16 cellular contexts compared by ENCODE assay signal in genomic region chr11:120137187-120137610, GRCh38. TPM values are rescaled to one million over a fixed set of nuclear protein-coding genes. Genes with fewer than 3 reads are reported as not detected.
DNase-seq lines count a peak whose midpoint lies in the region; ATAC-seq and TF ChIP-seq lines count a peak whose summit lies in the region.
"Had no signal": no experiment of that assay in that cellular context is flagged by ENCODE, and none has a peak within 500 bp of the region (broad histone marks: within the 10 kb centered on the region; RNA-seq: fewer than 3 reads in every experiment).

No MANE protein-coding gene starts in this region.

- no peak overlapping the region for H2BK20ac ChIP-seq in H9 (ENCODE audit: low read depth, low read length, poor library complexity, severe bottlenecking)

- no peaks in the 10 kb centered on the region for H3K79me2 ChIP-seq in H9 (ENCODE audit: insufficient read depth, low read length)

- H3K23me2 ChIP-seq in H9 (ENCODE audit: insufficient read length, low read depth, low read length, poor library complexity, severe bottlenecking), result no peaks in the 10 kb centered on the region

- H4K8ac ChIP-seq in H9 (replicated peaks; ENCODE audit: insufficient read length, low read depth, low read length), result no peak overlapping the region

- no peak overlapping the region for H3K27ac Mint-ChIP-seq in H9
- no peak overlapping the region for H3K27ac Mint-ChIP-seq in activated CD4-positive, alpha-beta memory T cell treated with anti-CD3 and anti-CD28 coated beads, Interleukin-2, amount 10 ng/mL, durations not matched to agents 7 days and 5 days
- H3K27ac Mint-ChIP-seq: activated B cell treated with CpG ODN at 0.5 μM for 24 hours; stimulated activated naive CD8-positive, alpha-beta T cell treated with anti-CD3 and anti-CD28 coated beads, Interleukin-15, amount 100 ng/mL, for 72 hours; T-helper 1 cell treated with Interleukin-12 subunit alpha and Interleukin-12 subunit beta and Interleukin-4 antibody, amounts not matched to agents 30 μg/mL and 1 μg/mL, for 36 hours had no signal

- ATAC-seq in GM21367 (IDR thresholded peaks at IDR 0.05; ENCODE audit: unreplicated experiment), result no peak
- ATAC-seq: stimulated activated naive CD8-positive, alpha-beta T cell treated with anti-CD3 and anti-CD28 coated beads, Interleukin-15, amount 100 ng/mL, for 72 hours had no signal

- H2BK15ac ChIP-seq in H9 (ENCODE audit: low read depth, low read length), result no peak overlapping the region

- peaks cover 62% of the 10 kb centered on the region for H3K27me3 Mint-ChIP-seq in H9 (ENCODE audit: low read depth)
- peaks cover 6% of the 10 kb centered on the region for H3K27me3 Mint-ChIP-seq in activated CD4-positive, alpha-beta memory T cell treated with anti-CD3 and anti-CD28 coated beads, Interleukin-2, amount 10 ng/mL, durations not matched to agents 7 days and 5 days

- H3K4me1 ChIP-seq in H9 (ENCODE audit: insufficient read depth, low read length), result no peaks in the 10 kb centered on the region

- intact Hi-C loops in posterior vena cava (cut with DNase I), result no loop called here

- no peak overlapping the region for H3K4me2 ChIP-seq in H9 (ENCODE audit: insufficient read depth, insufficient read length, low read length)
- H3K4me2 ChIP-seq: KMS-11 had no signal

- H3K14ac ChIP-seq in H9 (ENCODE audit: insufficient read depth, low read length), result no peak overlapping the region

- no CpG with 5 or more reads among the region's 24 CpGs for WGBS in H9 (ENCODE audit: extremely low coverage, insufficient read length, low lambda C conversion rate)

- no peaks in the 10 kb centered on the region for H3K27me3 ChIP-seq in H9 (ENCODE audit: insufficient read depth, low read length)

- no peak overlapping the region for H3K4ac ChIP-seq in H9 (ENCODE audit: low read depth, low read length)

- H2BK5ac ChIP-seq in H9 (ENCODE audit: insufficient read length, low read length), result no peak overlapping the region

- H3K4me3 ChIP-seq in epithelial cell of esophagus (ENCODE audit: low read length), result peak overlapping the region; percentile 100

- no peak overlapping the region for H2AK5ac ChIP-seq in H9 (ENCODE audit: insufficient read length, low read length)

- H3K4me3 Mint-ChIP-seq in H9, result no peak overlapping the region
- no peak overlapping the region for H3K4me3 Mint-ChIP-seq in activated CD4-positive, alpha-beta memory T cell treated with anti-CD3 and anti-CD28 coated beads, Interleukin-2, amount 10 ng/mL, durations not matched to agents 7 days and 5 days
- H3K4me3 Mint-ChIP-seq: activated B cell treated with CpG ODN at 0.5 μM for 24 hours; stimulated activated naive CD8-positive, alpha-beta T cell treated with anti-CD3 and anti-CD28 coated beads, Interleukin-15, amount 100 ng/mL, for 72 hours; T-helper 1 cell treated with Interleukin-12 subunit alpha and Interleukin-12 subunit beta and Interleukin-4 antibody, amounts not matched to agents 30 μg/mL and 1 μg/mL, for 36 hours had no signal

- no peak overlapping the region for H4K5ac ChIP-seq in H9 (ENCODE audit: insufficient read length, low read depth, low read length)

- no peaks in the 10 kb centered on the region for H3K79me1 ChIP-seq in H9 (ENCODE audit: insufficient read depth, low read depth, low read length, poor library complexity, severe bottlenecking)

- H3K18ac ChIP-seq in H9 (ENCODE audit: insufficient read length, low read depth, low read length), result no peak overlapping the region

- H3K9me3 ChIP-seq in H9 (ENCODE audit: control insufficient read depth, low read depth, low read length), result no peaks in the 10 kb centered on the region

- DNase-seq in 8988T (peak; percentile 13), H9 (peak; percentile 23), epithelial cell of esophagus (ENCODE audit: low read depth) (no peak), posterior vena cava (ENCODE audit: low spot score) (peak; percentile 74), medulla oblongata (ENCODE audit: extremely low spot score) (no peak), AG08395 (ENCODE audit: low spot score) (no peak)
- DNase-seq in activated CD4-positive, alpha-beta memory T cell treated with anti-CD3 and anti-CD28 coated beads, Interleukin-2, amount 10 ng/mL, durations not matched to agents 7 days and 5 days, result no peak
- DNase-seq: activated B cell treated with CpG ODN at 0.5 μM for 24 hours; activated naive CD4-positive, alpha-beta T cell treated with anti-CD3 and anti-CD28 coated beads, Interleukin-2, amount 50 U/mL, for 16 hours; GOT3; NCI-H1092 treated with DMSO at 0.1 percent for 48 hours; stimulated activated naive CD8-positive, alpha-beta T cell treated with anti-CD3 and anti-CD28 coated beads, Interleukin-15, amount 100 ng/mL, for 72 hours had no signal

- H2BK12ac ChIP-seq in H9 (ENCODE audit: insufficient read length, low read depth, low read length), result no peak overlapping the region

- no peak overlapping the region for H3K27ac ChIP-seq in H9 (ENCODE audit: insufficient read length, low read depth, low read length)
- H3K27ac ChIP-seq: KMS-11 had no signal

- no peak overlapping the region for H3K56ac ChIP-seq in H9 (ENCODE audit: insufficient read length, low read depth, low read length)

- H3K36me3 Mint-ChIP-seq in H9 (ENCODE audit: insufficient read depth in 1 of 3, low read depth in 3 of 3), result no peaks in the 10 kb centered on the region; a peak in 1 of 7 replicates
- H3K36me3 Mint-ChIP-seq in activated CD4-positive, alpha-beta memory T cell treated with anti-CD3 and anti-CD28 coated beads, Interleukin-2, amount 10 ng/mL, durations not matched to agents 7 days and 5 days (ENCODE audit: low read depth), result no peaks in the 10 kb centered on the region

- H2AFZ ChIP-seq in H9 (ENCODE audit: low read length), result no peak overlapping the region

- CTCF ChIA-PET in activated CD4-positive, alpha-beta memory T cell treated with anti-CD3 and anti-CD28 coated beads, Interleukin-2, amount 10 ng/mL, durations not matched to agents 7 days and 5 days (lab: Charles Lee), result interaction anchor here (1.2 kb wide), 1 partner anchor 29 kb away, joined by 3 read pairs; no protein-coding TSS in a partner anchor

- H3K9me3 Mint-ChIP-seq in H9, result no peaks in the 10 kb centered on the region
- H3K9me3 Mint-ChIP-seq in activated CD4-positive, alpha-beta memory T cell treated with anti-CD3 and anti-CD28 coated beads, Interleukin-2, amount 10 ng/mL, durations not matched to agents 7 days and 5 days, result no peaks in the 10 kb centered on the region
- H3K9me3 Mint-ChIP-seq: activated B cell treated with CpG ODN at 0.5 μM for 24 hours; stimulated activated naive CD8-positive, alpha-beta T cell treated with anti-CD3 and anti-CD28 coated beads, Interleukin-15, amount 100 ng/mL, for 72 hours; T-helper 1 cell treated with Interleukin-12 subunit alpha and Interleukin-12 subunit beta and Interleukin-4 antibody, amounts not matched to agents 30 μg/mL and 1 μg/mL, for 36 hours had no signal

- H3K4me1 Mint-ChIP-seq in H9, result peaks cover 10 to 16% of the 10 kb centered on the region in 2 experiments
- H3K4me1 Mint-ChIP-seq in activated CD4-positive, alpha-beta memory T cell treated with anti-CD3 and anti-CD28 coated beads, Interleukin-2, amount 10 ng/mL, durations not matched to agents 7 days and 5 days, result no peaks in the 10 kb centered on the region
- H3K4me1 Mint-ChIP-seq: activated B cell treated with CpG ODN at 0.5 μM for 24 hours; stimulated activated naive CD8-positive, alpha-beta T cell treated with anti-CD3 and anti-CD28 coated beads, Interleukin-15, amount 100 ng/mL, for 72 hours had no signal

- H4K91ac ChIP-seq in H9 (ENCODE audit: insufficient read length, low read depth, low read length), result no peak overlapping the region

- TF ChIP-seq CTCF in H9 (conservative IDR thresholded peaks at IDR 0.05), result no peak
- no peak for TF ChIP-seq CTCF in epithelial cell of esophagus (IDR thresholded peaks at IDR 0.05; ENCODE audit: insufficient read depth, low read depth, low read length, missing control alignments)

- no peak overlapping the region for H3K23ac ChIP-seq in H9 (ENCODE audit: insufficient read length, low read depth, low read length)

- no peak overlapping the region for H3K9ac ChIP-seq in H9 (ENCODE audit: extremely low read depth, insufficient read length, low read length)
- H3K9ac ChIP-seq: KMS-11 had no signal

- H3T11ph ChIP-seq in H9 (ENCODE audit: low read length), result no peak overlapping the region

- H2BK120ac ChIP-seq in H9 (ENCODE audit: low read depth, low read length, poor library complexity, severe bottlenecking), result no peak overlapping the region

- peaks cover 2% of the 10 kb centered on the region for H4K20me1 ChIP-seq in H9 (ENCODE audit: control insufficient read depth, insufficient read depth, insufficient read length)

- POLR2A ChIA-PET in activated CD4-positive, alpha-beta memory T cell treated with anti-CD3 and anti-CD28 coated beads, Interleukin-2, amount 10 ng/mL, durations not matched to agents 7 days and 5 days (lab: Charles Lee), result no interaction called here

RNA-seq across cellular contexts. Expression of gene TRIM29, which starts 0.7 kb away (rescaled TPM):
- total RNA-seq in H9 (2021) (not detected in 2 replicates), posterior vena cava (1 to 10 TPM; 8.5 to 8.7 TPM)
- not detected for total RNA-seq in activated CD4-positive, alpha-beta memory T cell treated with anti-CD3 and anti-CD28 coated beads, Interleukin-2, amount 10 ng/mL, durations not matched to agents 7 days and 5 days
- total RNA-seq: activated B cell treated with CpG ODN at 0.5 μM for 24 hours, dermis microvascular lymphatic vessel endothelial cell had no signal

Comparison
In these comparisons a context has a peak if more than half of its experiments do, and no peak if none do; other contexts are left out.
1. DNase-seq: peak in 8988T (single experiment), H9 (single experiment) and posterior vena cava (single experiment); none in epithelial cell of esophagus (single experiment), medulla oblongata (single experiment), activated CD4-positive, alpha-beta memory T cell treated with anti-CD3 and anti-CD28 coated beads, Interleukin-2, amount 10 ng/mL, durations not matched to agents 7 days and 5 days (single experiment) and AG08395 (single experiment).